23 cellular contexts compared by ENCODE assay signal in the genomic region with DNA sequence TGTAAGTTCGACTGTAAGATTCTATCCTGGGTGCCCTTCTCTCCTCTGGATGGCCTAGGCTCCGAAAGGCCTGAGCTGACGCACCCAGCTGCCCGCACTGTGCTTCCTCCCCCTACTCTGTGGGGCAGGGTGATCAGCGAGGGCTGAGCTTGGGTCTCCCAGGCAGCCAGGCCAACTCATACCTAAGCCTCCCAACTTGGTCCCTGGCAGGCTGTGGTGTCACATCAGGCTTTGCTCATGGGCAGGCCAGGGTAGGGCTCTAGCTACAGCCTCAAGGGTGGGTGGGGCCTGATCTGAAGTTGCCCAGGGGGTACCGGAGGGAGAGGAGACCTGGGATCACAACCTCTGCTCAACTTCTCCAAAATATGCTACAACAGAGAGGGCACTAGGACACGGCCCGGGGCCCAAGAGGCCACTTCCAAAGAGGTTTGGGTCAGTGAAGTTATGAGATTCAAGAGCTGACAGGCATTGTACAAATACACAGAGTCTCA.
DNase-seq lines count a peak whose midpoint lies in the region; ATAC-seq, FAIRE-seq and TF ChIP-seq lines count a peak whose summit lies in the region.
"Had no signal": no experiment of that assay in that cellular context is flagged by ENCODE, and none has a peak within 500 bp of the region (broad histone marks: within the 10 kb centered on the region; RNA-seq: fewer than 3 reads in every experiment).

No MANE protein-coding gene starts in this region.

- H3K4me3 ChIP-seq in BLaER1 treated with 17β-estradiol and CSF1 and Interleukin-3, amounts not matched to agents 10 nM and 100 nM, result no peak overlapping the region
- H3K4me3 ChIP-seq in ascending aorta (no peak overlapping the region), right atrium auricular region (no peak overlapping the region), thoracic aorta (no peak overlapping the region), HepG2 (replicated peaks in 1 of 3; ENCODE audit: insufficient read depth in 1 of 3, low read depth in 2 of 3, low read length in 3 of 3) (no peak overlapping the region)

- H3K36me3 Mint-ChIP-seq in stimulated activated naive B cell treated with anti-CD40 and anti-IgM and Interleukin-4, amounts not matched to agents 10 μg/mL and 1 μg/mL and 100 μg/mL, for 72 hours, result peaks cover 0 to 3% of the 10 kb centered on the region in 2 donors

- ATAC-seq in thoracic aorta (ENCODE audit: insufficient number of reproducible peaks, low FRiP score, low read depth), result no peak
- ATAC-seq in HepG2, result no peak
- no peak for ATAC-seq in stimulated activated naive B cell treated with anti-CD40 and anti-IgM and Interleukin-4, amounts not matched to agents 10 μg/mL and 1 μg/mL and 100 μg/mL, for 72 hours (replicated peaks)
- ATAC-seq: HCT116 had no signal

- H3K9ac ChIP-seq in BLaER1 treated with 17β-estradiol and CSF1 and Interleukin-3, amounts not matched to agents 10 nM and 100 nM, result no peak overlapping the region
- H3K9ac ChIP-seq in HepG2 (ENCODE audit: insufficient read depth, low read depth, low read length), result no peak overlapping the region

- no peak overlapping the region for H3K27ac Mint-ChIP-seq in stimulated activated naive B cell treated with anti-CD40 and anti-IgM and Interleukin-4, amounts not matched to agents 10 μg/mL and 1 μg/mL and 100 μg/mL, for 72 hours

- H3K9me3 Mint-ChIP-seq in stimulated activated naive B cell treated with anti-CD40 and anti-IgM and Interleukin-4, amounts not matched to agents 10 μg/mL and 1 μg/mL and 100 μg/mL, for 72 hours, result no peaks in the 10 kb centered on the region

- no peaks in the 10 kb centered on the region for H3K79me2 ChIP-seq in HepG2 (ENCODE audit: insufficient read depth, low read length)

- DNase-seq in ascending aorta (ENCODE audit: low spot score in 2 of 2) (no peak), right atrium auricular region (ENCODE audit: low spot score) (no peak), thoracic aorta (ENCODE audit: low spot score) (no peak), HepG2 (ENCODE audit: low spot score) (no peak), T1000 (lab: John Stamatoyannopoulos, UW) (no peak)
- no peak for DNase-seq in stimulated activated naive B cell treated with anti-CD40 and anti-IgM and Interleukin-4, amounts not matched to agents 10 μg/mL and 1 μg/mL and 100 μg/mL, for 72 hours
- DNase-seq: DMS153, Karpas-422, NCI-H1092 treated with DMSO at 0.1 percent for 48 hours, NCI-H1436, NCI-H187, NCI-H2081 treated with DMSO at 0.1 percent for 48 hours, NCI-H2171, NCI-H226, NCI-H510A, NCI-H69, RPMI8226, SHP77 treated with DMSO at 0.1 percent for 48 hours had no signal

- TF ChIP-seq RAD21 in HepG2 (CRISPR knock-in tag; IDR thresholded peaks at IDR 0.05), result no peak

- H3K9me3 ChIP-seq in BLaER1 treated with 17β-estradiol and CSF1 and Interleukin-3, amounts not matched to agents 10 nM and 100 nM (replicated peaks in 1 of 11), result no peaks in the 10 kb centered on the region
- H3K9me3 ChIP-seq in ascending aorta (no peaks in the 10 kb centered on the region), right atrium auricular region (no peaks in the 10 kb centered on the region), thoracic aorta (no peaks in the 10 kb centered on the region), HepG2 (ENCODE audit: low read length) (no peaks in the 10 kb centered on the region)

- peaks cover 10 to 28% (median 17%) of the 10 kb centered on the region in 11 experiments; a peak in 12 of 22 replicates for H3K27me3 ChIP-seq in BLaER1 treated with 17β-estradiol and CSF1 and Interleukin-3, amounts not matched to agents 10 nM and 100 nM
- H3K27me3 ChIP-seq in ascending aorta (no peaks in the 10 kb centered on the region), right atrium auricular region (no peaks in the 10 kb centered on the region), thoracic aorta (replicated peaks; ENCODE audit: insufficient read depth) (no peaks in the 10 kb centered on the region), HepG2 (ENCODE audit: control insufficient read depth in 1 of 2, insufficient read depth in 2 of 2, low read length in 2 of 2) (peaks cover 1 to 59% of the 10 kb centered on the region in 2 experiments; a peak in 4 of 5 replicates)

- peaks cover 8 to 100% (median 89%) of the 10 kb centered on the region in 10 experiments for H3K4me1 ChIP-seq in BLaER1 treated with 17β-estradiol and CSF1 and Interleukin-3, amounts not matched to agents 10 nM and 100 nM
- H3K4me1 ChIP-seq in ascending aorta, result peaks cover 5 to 39% of the 10 kb centered on the region in 2 donors
- peaks cover 0 to 57% of the 10 kb centered on the region in 2 donors for H3K4me1 ChIP-seq in right atrium auricular region
- peaks cover 7 to 60% of the 10 kb centered on the region in 2 donors for H3K4me1 ChIP-seq in thoracic aorta (ENCODE audit: control insufficient read depth in 1 of 2, low read depth in 2 of 2)
- peaks cover 10% of the 10 kb centered on the region; the same call in 1 of the 2 replicates for H3K4me1 ChIP-seq in HepG2 (ENCODE audit: insufficient read depth, low read length)

- H3K36me3 ChIP-seq in BLaER1 treated with 17β-estradiol and CSF1 and Interleukin-3, amounts not matched to agents 10 nM and 100 nM, result no peaks in the 10 kb centered on the region
- H3K36me3 ChIP-seq in ascending aorta (peaks cover 16 to 28% of the 10 kb centered on the region in 2 donors), right atrium auricular region (peaks cover 39% of the 10 kb centered on the region), thoracic aorta (peaks cover 17% of the 10 kb centered on the region), HepG2 (replicated peaks in 1 of 2; ENCODE audit: control insufficient read depth in 1 of 2, insufficient read depth in 2 of 2, low read length in 2 of 2) (no peaks in the 10 kb centered on the region)

- TF ChIP-seq EP300 in HepG2 (IDR thresholded peaks at IDR 0.05; ENCODE audit: low read depth in 2 of 2, low read length in 2 of 2) (no peak), HepG2 (CRISPR knock-in tag; IDR thresholded peaks at IDR 0.05; ENCODE audit: borderline replicate concordance) (no peak)

- intact Hi-C loops in ascending aorta (cut with DNase I) (no loop called here), HepG2 (cut with micrococcal nuclease; ENCODE audit: unreplicated experiment) (no loop called here)

- peaks cover 17 to 27% of the 10 kb centered on the region in 2 donors for H3K27me3 Mint-ChIP-seq in stimulated activated naive B cell treated with anti-CD40 and anti-IgM and Interleukin-4, amounts not matched to agents 10 μg/mL and 1 μg/mL and 100 μg/mL, for 72 hours

- no peak overlapping the region for H3K27ac ChIP-seq in BLaER1 treated with 17β-estradiol and CSF1 and Interleukin-3, amounts not matched to agents 10 nM and 100 nM
- H3K27ac ChIP-seq in ascending aorta, result peak overlapping the region; percentile 32 to 55
- peak overlapping the region; percentile 54 to 55 for H3K27ac ChIP-seq in right atrium auricular region
- H3K27ac ChIP-seq in thoracic aorta, result peak overlapping the region; percentile 28 to 48
- no peak overlapping the region for H3K27ac ChIP-seq in HepG2 (ENCODE audit: extremely low read length, insufficient read depth, low read length)
- H3K27ac ChIP-seq: HL-60 had no signal

- TF ChIP-seq POLR2A in HepG2 (IDR thresholded peaks at IDR 0.05; ENCODE audit: insufficient read depth in 1 of 2, low read depth in 2 of 2, low read length in 2 of 2), result no peak

- FAIRE-seq in HepG2 (lab: Jason Lieb, UNC), result no peak
- FAIRE-seq: GM19239, H1 had no signal

- TF ChIP-seq CTCF in ascending aorta (IDR thresholded peaks at IDR 0.05), result no peak
- TF ChIP-seq CTCF in right atrium auricular region (IDR thresholded peaks at IDR 0.05), result no peak
- TF ChIP-seq CTCF in thoracic aorta (IDR thresholded peaks at IDR 0.05), result no peak
- TF ChIP-seq CTCF in HepG2 (CRISPR knock-in tag; IDR thresholded peaks at IDR 0.05), result no peak

- no TSS peak for BruUV-seq in HepG2 (replicated peaks; lab: Mats Ljungman, UMichigan)

- POLR2A ChIA-PET in HepG2 (lab: Yijun Ruan, JAX), result no interaction called here

- CTCF ChIA-PET in HepG2 (lab: Yijun Ruan, JAX; ENCODE audit: low intra/inter-chr PET ratio, low total read pairs), result no interaction called here

- WGBS in HepG2 (ENCODE audit: low lambda C conversion rate), result 27% methylated on average over 6 of the region's 8 CpGs

- H4K20me1 ChIP-seq in BLaER1 treated with 17β-estradiol and CSF1 and Interleukin-3, amounts not matched to agents 10 nM and 100 nM, result peaks cover 0 to 39% (median 0%) of the 10 kb centered on the region in 11 experiments; a peak in 7 of 22 replicates
- no peaks in the 10 kb centered on the region for H4K20me1 ChIP-seq in HepG2 (ENCODE audit: insufficient read depth, low read length)

- H3K4me1 Mint-ChIP-seq in stimulated activated naive B cell treated with anti-CD40 and anti-IgM and Interleukin-4, amounts not matched to agents 10 μg/mL and 1 μg/mL and 100 μg/mL, for 72 hours, result peaks cover 9 to 30% of the 10 kb centered on the region in 2 donors

- in situ Hi-C loops in HepG2 (cut with HindIII; ENCODE audit: extremely low pct_ligation_motif_present, low pct_unique_long_range_greater_than_20kb), result loop anchor here (5.0 kb wide), 1 partner anchor 231 kb away; no protein-coding TSS in a partner anchor

- no peak overlapping the region for H2AFZ ChIP-seq in HepG2 (ENCODE audit: low read length)

- H3K4me2 ChIP-seq in BLaER1 treated with 17β-estradiol and CSF1 and Interleukin-3, amounts not matched to agents 10 nM and 100 nM, result peak overlapping the region in 9 of 11 experiments; percentile 29 to 91 (median 77); a peak in 16 of 22 replicates
- H3K4me2 ChIP-seq in HepG2 (ENCODE audit: low read depth, low read length), result no peak overlapping the region

- H3K4me3 Mint-ChIP-seq in stimulated activated naive B cell treated with anti-CD40 and anti-IgM and Interleukin-4, amounts not matched to agents 10 μg/mL and 1 μg/mL and 100 μg/mL, for 72 hours, result no peak overlapping the region

TF ChIP-seq in HepG2, 621 proteins besides CTCF, POLR2A, EP300 and RAD21:
- no peak for TF ChIP-seq KAT8 (CRISPR knock-in tag; IDR thresholded peaks at IDR 0.05)
- TF ChIP-seq CBX2 (IDR thresholded peaks at IDR 0.05; ENCODE audit: low read depth, low read length), result no peak
- TF ChIP-seq CBX2 (CRISPR knock-in tag; IDR thresholded peaks at IDR 0.05; ENCODE audit: low read depth), result no peak
- no peak for TF ChIP-seq ZNF563 (CRISPR knock-in tag; IDR thresholded peaks at IDR 0.05)

Comparison
In these comparisons a context has a peak if more than half of its experiments do, and no peak if none do; other contexts are left out.
1. H3K27ac ChIP-seq: peak in ascending aorta (2 of 2), right atrium auricular region (2 of 2) and thoracic aorta (2 of 2); none in BLaER1 treated with 17β-estradiol and CSF1 and Interleukin-3, amounts not matched to agents 10 nM and 100 nM (0 of 11) and HepG2 (single experiment).